14 cellular contexts compared by ENCODE assay signal in the genomic region with DNA sequence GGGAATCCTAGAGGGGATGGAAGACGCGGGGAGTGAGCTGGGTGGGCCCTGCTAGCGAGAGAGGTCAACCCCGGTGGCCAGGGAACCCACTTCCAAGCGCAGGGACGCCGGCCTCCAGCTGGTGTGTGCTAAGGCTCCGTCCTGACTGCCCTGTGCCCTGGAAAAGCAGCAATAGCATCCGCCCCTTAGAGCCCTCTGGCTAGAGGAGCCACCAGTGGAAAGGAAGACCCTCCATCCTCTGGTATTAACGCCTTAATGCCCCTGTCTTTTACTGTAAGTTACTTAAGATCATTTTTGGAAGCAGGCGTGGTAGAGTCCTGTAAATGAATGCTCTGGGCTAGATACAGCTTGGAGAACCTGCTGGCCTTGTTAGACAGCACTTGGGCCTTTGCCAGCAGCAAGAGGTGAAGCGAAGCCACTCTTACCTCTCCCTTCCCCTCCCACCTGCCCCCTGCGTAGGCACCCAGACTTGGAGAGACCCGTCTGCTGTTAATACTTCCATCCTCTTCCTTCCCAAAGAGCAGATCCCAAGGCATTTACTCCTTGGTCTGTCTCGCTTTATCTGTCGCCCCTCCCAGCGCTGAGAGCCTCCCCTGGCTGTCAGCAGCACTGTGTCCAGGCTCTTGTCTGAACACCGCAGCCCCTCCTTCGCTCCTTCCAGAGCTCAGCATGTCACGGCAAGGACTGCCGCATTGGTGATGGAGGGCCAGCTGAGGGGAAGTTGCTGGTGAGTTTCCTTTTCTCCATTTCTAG. TPM values are rescaled to one million over a fixed set of nuclear protein-coding genes. Genes with fewer than 3 reads are reported as not detected.
DNase-seq lines count a peak whose midpoint lies in the region; ATAC-seq, FAIRE-seq and TF ChIP-seq lines count a peak whose summit lies in the region.
"Had no signal": no experiment of that assay in that cellular context is flagged by ENCODE, and none has a peak within 500 bp of the region (broad histone marks: within the 10 kb centered on the region; RNA-seq: fewer than 3 reads in every experiment).

No MANE protein-coding gene starts in this region.

- in situ Hi-C loops in GM12878 (cut with MboI), result no loop called here

- H4K20me1 ChIP-seq in GM12878 (ENCODE audit: control insufficient read depth, insufficient read depth), result no peaks in the 10 kb centered on the region; the same call in 1 of the 2 replicates

- FAIRE-seq in GM12878 (lab: Jason Lieb, UNC), result no peak
- FAIRE-seq: colon had no signal

- H3K36me3 Mint-ChIP-seq in stimulated activated naive CD8-positive, alpha-beta T cell treated with anti-CD3 and anti-CD28 coated beads, Interleukin-15, Interleukin-2, amounts not matched to agents 100 ng/mL and 50 ng/mL, for 24 hours (ENCODE audit: low read depth), result peaks cover 30% of the 10 kb centered on the region
- no peaks in the 10 kb centered on the region for H3K36me3 Mint-ChIP-seq in natural killer cell

- no peak for ATAC-seq in stimulated activated naive CD8-positive, alpha-beta T cell treated with anti-CD3 and anti-CD28 coated beads, Interleukin-15, Interleukin-2, amounts not matched to agents 100 U/mL and 50 U/mL, for 24 hours
- ATAC-seq in GM12878, result peak; percentile 3; the same call in 2 of the 3 replicates
- no peak for ATAC-seq in mucosa of descending colon
- no peak for ATAC-seq in natural killer cell
- ATAC-seq in HG02759 (IDR thresholded peaks at IDR 0.05; ENCODE audit: unreplicated experiment), result no peak
- ATAC-seq: sciatic nerve; stimulated activated naive CD8-positive, alpha-beta T cell treated with anti-CD3 and anti-CD28 coated beads, Interleukin-15, amount 100 ng/mL, for 72 hours had no signal

- no peaks in the 10 kb centered on the region for H3K9me3 Mint-ChIP-seq in stimulated activated naive CD8-positive, alpha-beta T cell treated with anti-CD3 and anti-CD28 coated beads, Interleukin-15, Interleukin-2, amounts not matched to agents 100 ng/mL and 50 ng/mL, for 24 hours
- no peaks in the 10 kb centered on the region for H3K9me3 Mint-ChIP-seq in natural killer cell
- H3K9me3 Mint-ChIP-seq: stimulated activated naive CD8-positive, alpha-beta T cell treated with anti-CD3 and anti-CD28 coated beads, Interleukin-15, amount 100 ng/mL, for 72 hours had no signal

- whole genome bisulfite sequencing in GM12878 (ENCODE audit: insufficient coverage, insufficient replicate concordance, low lambda C conversion rate, missing lambda C conversion rate), result 90% methylated on average over 21 of the region's 21 CpGs

- no peak overlapping the region for H2AFZ ChIP-seq in GM12878 (ENCODE audit: control insufficient read depth, low read depth, low read length)

- RAD21 ChIA-PET in GM12878 (lab: Charles Lee; ENCODE audit: unreplicated experiment), result interaction anchor here (0.8 to 2.9 kb wide), 5 partner anchors 7 to 33 kb away, joined by 3 to 15 read pairs (median 5); a partner anchor contains a TSS

- no peak overlapping the region for H3K4me3 Mint-ChIP-seq in stimulated activated naive CD8-positive, alpha-beta T cell treated with anti-CD3 and anti-CD28 coated beads, Interleukin-15, Interleukin-2, amounts not matched to agents 100 ng/mL and 50 ng/mL, for 24 hours
- H3K4me3 Mint-ChIP-seq in natural killer cell, result no peak overlapping the region
- H3K4me3 Mint-ChIP-seq: stimulated activated naive CD8-positive, alpha-beta T cell treated with anti-CD3 and anti-CD28 coated beads, Interleukin-15, amount 100 ng/mL, for 72 hours had no signal

- no peaks in the 10 kb centered on the region for H3K27me3 ChIP-seq in GM12878 (replicated peaks in 1 of 2; ENCODE audit: control insufficient read depth in 2 of 2, insufficient read depth in 2 of 2, low read length in 1 of 2)

- TF ChIP-seq EP300 in GM12878 (IDR thresholded peaks at IDR 0.05; ENCODE audit: borderline replicate concordance in 1 of 2, control insufficient read depth in 1 of 2, low read depth in 2 of 2, low read length in 2 of 2), result no peak

- H3K4me1 Mint-ChIP-seq in stimulated activated naive CD8-positive, alpha-beta T cell treated with anti-CD3 and anti-CD28 coated beads, Interleukin-15, Interleukin-2, amounts not matched to agents 100 ng/mL and 50 ng/mL, for 24 hours (ENCODE audit: low read depth), result peaks cover 64% of the 10 kb centered on the region
- H3K4me1 Mint-ChIP-seq in natural killer cell, result peaks cover 23 to 51% of the 10 kb centered on the region in 2 donors

- BruUV-seq in GM12878 (replicated peaks; lab: Mats Ljungman, UMichigan), result TSS peak; percentile 6

- no peaks in the 10 kb centered on the region for H3K9me3 ChIP-seq in GM12878 (replicated peaks; ENCODE audit: control insufficient read depth, insufficient read depth, low read length)
- H3K9me3 ChIP-seq in mucosa of descending colon, result no peaks in the 10 kb centered on the region

- TF ChIP-seq CTCF in GM12878 (IDR thresholded peaks at IDR 0.05 in 2 of 3, conservative IDR thresholded peaks at IDR 0.05 in 1 of 3; ENCODE audit: control insufficient read depth in 2 of 3, extremely low read depth in 1 of 3, insufficient read depth in 1 of 3, low read depth in 3 of 3, low read length in 3 of 3), result no peak
- TF ChIP-seq CTCF in mucosa of descending colon (IDR thresholded peaks at IDR 0.05), result no peak
- TF ChIP-seq CTCF in natural killer cell (IDR thresholded peaks at IDR 0.05), result no peak

- H3K36me3 ChIP-seq in GM12878 (ENCODE audit: control insufficient read depth in 2 of 2, insufficient read depth in 2 of 2, low read length in 1 of 2) (peaks cover 17 to 20% of the 10 kb centered on the region in 2 experiments), mucosa of descending colon (ENCODE audit: low read depth) (no peaks in the 10 kb centered on the region)

- DNase-seq in stimulated activated naive CD8-positive, alpha-beta T cell treated with anti-CD3 and anti-CD28 coated beads, Interleukin-15, Interleukin-2, amounts not matched to agents 100 U/mL and 50 U/mL, for 24 hours, result no peak
- DNase-seq in GM12878 (ENCODE audit: low read depth, low spot score), result no peak
- peak in 2 of 3 donors; percentile 64 to 71 for DNase-seq in mucosa of descending colon
- no peak for DNase-seq in natural killer cell
- no peak for DNase-seq in NCI-H2171 (lab: John Stamatoyannopoulos, UW)
- no peak for DNase-seq in stimulated activated CD4-positive, alpha-beta T cell treated with anti-CD3 and anti-CD28 coated beads, Interleukin-4, amount 100 ng/mL, for 24 hours
- DNase-seq: activated CD4-positive, alpha-beta T cell treated with anti-CD3 and anti-CD28 coated beads, Interleukin-2, amount 50 U/mL, for 1 hour; COR-L47; OCI-M1; stimulated activated naive CD8-positive, alpha-beta T cell treated with anti-CD3 and anti-CD28 coated beads, Interleukin-15, amount 100 ng/mL, for 72 hours had no signal

- H3K27ac Mint-ChIP-seq in stimulated activated naive CD8-positive, alpha-beta T cell treated with anti-CD3 and anti-CD28 coated beads, Interleukin-15, Interleukin-2, amounts not matched to agents 100 ng/mL and 50 ng/mL, for 24 hours, result peak overlapping the region; percentile 40
- H3K27ac Mint-ChIP-seq in natural killer cell, result no peak overlapping the region

- SMC1A ChIA-PET in GM12878 (lab: Charles Lee; ENCODE audit: uncharacterized antibody, unreplicated experiment), result interaction anchor here (0.9 to 3.0 kb wide), 5 partner anchors 17 to 37 kb away, joined by 3 to 21 read pairs (median 3); a partner anchor contains a TSS

- H3K4me1 ChIP-seq in GM12878 (ENCODE audit: control insufficient read depth, insufficient read depth, low read length), result peaks cover 47% of the 10 kb centered on the region
- H3K4me1 ChIP-seq in mucosa of descending colon (ENCODE audit: low read depth), result peaks cover 57% of the 10 kb centered on the region

- no peaks in the 10 kb centered on the region for H3K27me3 Mint-ChIP-seq in stimulated activated naive CD8-positive, alpha-beta T cell treated with anti-CD3 and anti-CD28 coated beads, Interleukin-15, Interleukin-2, amounts not matched to agents 100 ng/mL and 50 ng/mL, for 24 hours
- no peaks in the 10 kb centered on the region for H3K27me3 Mint-ChIP-seq in natural killer cell (ENCODE audit: low read depth in 2 of 2)
- H3K27me3 Mint-ChIP-seq: stimulated activated naive CD8-positive, alpha-beta T cell treated with anti-CD3 and anti-CD28 coated beads, Interleukin-15, amount 100 ng/mL, for 72 hours had no signal

- intact Hi-C loops in GM12878 (cut with micrococcal nuclease; ENCODE audit: unreplicated experiment) (no loop called here), mucosa of descending colon (cut with DNase I, micrococcal nuclease) (no loop called here), natural killer cell (cut with micrococcal nuclease) (no loop called here)

- peak overlapping the region; percentile 58; the same call in 1 of the 2 replicates for H3K4me3 ChIP-seq in GM12878
- no peak overlapping the region for H3K4me3 ChIP-seq in mucosa of descending colon

- POLR2A ChIA-PET in GM12878 (lab: Charles Lee), result interaction anchor here (0.8 to 6.2 kb wide), 5 partner anchors 15 to 50 kb away, joined by 3 to 89 read pairs (median 4); partner anchors contain the start of genes ACTR3C and LRRC61

- CTCF ChIA-PET in GM12878 (lab: Yijun Ruan, JAX), result interaction anchor here (0.9 to 2.1 kb wide), 7 partner anchors 12 to 78 kb away, joined by 3 to 22 read pairs (median 4); a partner anchor contains a TSS

- peaks cover 63% of the 10 kb centered on the region for H3K79me2 ChIP-seq in GM12878 (ENCODE audit: control insufficient read depth, insufficient read depth, low read length)

- peak overlapping the region; percentile 24; the same call in 1 of the 2 replicates for H3K9ac ChIP-seq in GM12878 (ENCODE audit: control insufficient read depth, insufficient read depth, low read length)

- TF ChIP-seq RAD21 in GM12878 (IDR thresholded peaks at IDR 0.05; ENCODE audit: insufficient read depth, low read depth, low read length), result no peak

- peak overlapping the region; percentile 70 for H3K27ac ChIP-seq in GM12878 (ENCODE audit: control insufficient read depth, insufficient read depth)

- no peak for TF ChIP-seq POLR2A in GM12878 (IDR thresholded peaks at IDR 0.05; ENCODE audit: low read depth, low read length)

- peak overlapping the region; percentile 58; the same call in 1 of the 2 replicates for H3K4me2 ChIP-seq in GM12878 (ENCODE audit: control insufficient read depth, insufficient read depth)

RNA-seq across cellular contexts. Expression of gene REPIN1, which starts 4.6 kb away (rescaled TPM):
- 152 and 192 TPM in 2 replicates for total RNA-seq in GM12878 (2013; cell fraction: nucleolus; rRNA removed)
- total RNA-seq in GM12878 (2014; rRNA removed) (111 and 122 TPM in 2 replicates), GM12878 (2014; rRNA removed; fragmentation: Illumina TruSeq; extraction: Trizol) (32.1 and 38.7 TPM in 2 replicates), GM12878 (2021) (161 and 172 TPM in 2 replicates), mucosa of descending colon (100 to 1,000 TPM; 151 to 228 (median 202) TPM), natural killer cell (10 to 100 TPM; 58.9 to 79.4 (median 76.5) TPM)
- polyA plus RNA-seq in GM12878 (2011; ENCODE audit: low read depth), result 43.7 TPM
- polyA plus RNA-seq in GM12878 (2011; rRNA removed) (56.3 and 88.0 TPM in 2 replicates), GM12878 (2014; fragmentation: Illumina TruSeq; extraction: Trizol) (22.3 and 47.3 TPM in 2 replicates), GM12878 (2014; fragmentation: Nextera tagmentation; extraction: Ambion mirVana) (10 to 100 TPM in 1 of 2 experiments, 1 to 10 TPM in 1; 5.1 to 12.6 TPM), GM12878 (2014; rRNA removed) (139 and 159 TPM in 2 replicates), GM12878 (2016; fragmentation: Nextera tagmentation; extraction: Ambion mirVana) (10 to 100 TPM; 66.4 to 87.4 TPM)
- 135 and 158 TPM in 2 replicates for polyA plus RNA-seq in GM12878 (2011; cell fraction: cytosol; rRNA removed)
- polyA plus RNA-seq in GM12878 (2011; cell fraction: nucleus; rRNA removed), result 309 and 343 TPM in 2 replicates
- 96.5 and 107 TPM in 2 replicates for polyA plus RNA-seq in GM12878 (2012)
- polyA minus RNA-seq in GM12878 (2011; rRNA and poly(A)+ RNA removed), result 40.9 and 86.3 TPM in 2 replicates
- polyA minus RNA-seq in GM12878 (2011; cell fraction: cytosol; rRNA and poly(A)+ RNA removed), result 35.8 and 41.2 TPM in 2 replicates
- 59.8 and 89.9 TPM in 2 replicates for polyA minus RNA-seq in GM12878 (2011; cell fraction: nucleus; rRNA and poly(A)+ RNA removed)

RNA-seq across cellular contexts. Expression of gene ZNF775, which starts 5.9 kb away (rescaled TPM):
- 7.9 and 10.6 TPM in 2 replicates for total RNA-seq in GM12878 (2013; cell fraction: nucleolus; rRNA removed)
- total RNA-seq in GM12878 (2014; rRNA removed) (7.2 and 11.0 TPM in 2 replicates), GM12878 (2014; rRNA removed; fragmentation: Illumina TruSeq; extraction: Trizol) (2.3 and 2.8 TPM in 2 replicates), GM12878 (2021) (12.1 and 14.3 TPM in 2 replicates), mucosa of descending colon (10 to 100 TPM; 10.9 to 11.8 (median 11.3) TPM), natural killer cell (1 to 10 TPM; 1.3 to 2.7 (median 1.6) TPM)
- 1.1 TPM for polyA plus RNA-seq in GM12878 (2011; ENCODE audit: low read depth)
- polyA plus RNA-seq in GM12878 (2011; rRNA removed) (1.8 and 3.6 TPM in 2 replicates), GM12878 (2014; fragmentation: Illumina TruSeq; extraction: Trizol) (0.32 and 0.71 TPM in 2 replicates), GM12878 (2014; fragmentation: Nextera tagmentation; extraction: Ambion mirVana) (under 1 TPM; 0.05 to 0.46 TPM), GM12878 (2014; rRNA removed) (9.7 and 11.8 TPM in 2 replicates), GM12878 (2016; fragmentation: Nextera tagmentation; extraction: Ambion mirVana) (1 to 10 TPM in 1 of 2 experiments, under 1 TPM in 1; 0.62 to 1.4 TPM)
- polyA plus RNA-seq in GM12878 (2011; cell fraction: cytosol; rRNA removed), result 3.6 and 8.5 TPM in 2 replicates
- polyA plus RNA-seq in GM12878 (2011; cell fraction: nucleus; rRNA removed), result 9.0 and 11.2 TPM in 2 replicates
- polyA plus RNA-seq in GM12878 (2012), result 5.9 and 7.2 TPM in 2 replicates
- 1.1 and 3.0 TPM in 2 replicates for polyA minus RNA-seq in GM12878 (2011; rRNA and poly(A)+ RNA removed)
- 3.5 and 5.1 TPM in 2 replicates for polyA minus RNA-seq in GM12878 (2011; cell fraction: cytosol; rRNA and poly(A)+ RNA removed)
- 2.3 and 4.7 TPM in 2 replicates for polyA minus RNA-seq in GM12878 (2011; cell fraction: nucleus; rRNA and poly(A)+ RNA removed)

RNA-seq across cellular contexts. Expression of gene RARRES2, which starts 31.8 kb away (rescaled TPM):
- not detected in 2 replicates for total RNA-seq in GM12878 (2013; cell fraction: nucleolus; rRNA removed)
- total RNA-seq in GM12878 (2014; rRNA removed) (0.23 and 0.33 TPM in 2 replicates), GM12878 (2014; rRNA removed; fragmentation: Illumina TruSeq; extraction: Trizol) (not detected in 2 replicates), GM12878 (2021) (0.96 and 2.2 TPM in 2 replicates), mucosa of descending colon (100 to 1,000 TPM in 1 of 3 donors, 10 to 100 TPM in 2; 82.6 to 202 (median 98.9) TPM), natural killer cell (not detected)
- 1.8 TPM for polyA plus RNA-seq in GM12878 (2011; ENCODE audit: low read depth)
- polyA plus RNA-seq in GM12878 (2011; rRNA removed) (not detected in 2 replicates), GM12878 (2014; fragmentation: Illumina TruSeq; extraction: Trizol) (0.29 TPM in 1 of 2 replicates, not detected in the other), GM12878 (2014; fragmentation: Nextera tagmentation; extraction: Ambion mirVana) (under 1 TPM in 1 of 2 experiments, not detected in 1; 0.13 TPM), GM12878 (2014; rRNA removed) (0.18 and 0.41 TPM in 2 replicates), GM12878 (2016; fragmentation: Nextera tagmentation; extraction: Ambion mirVana) (under 1 TPM; 0.40 to 1.00 TPM)
- not detected in 2 replicates for polyA plus RNA-seq in GM12878 (2011; cell fraction: cytosol; rRNA removed)
- not detected in 2 replicates for polyA plus RNA-seq in GM12878 (2011; cell fraction: nucleus; rRNA removed)
- polyA plus RNA-seq in GM12878 (2012), result 1.9 and 2.2 TPM in 2 replicates
- polyA minus RNA-seq in GM12878 (2011; rRNA and poly(A)+ RNA removed), result not detected in 2 replicates
- not detected in 2 replicates for polyA minus RNA-seq in GM12878 (2011; cell fraction: cytosol; rRNA and poly(A)+ RNA removed)
- polyA minus RNA-seq in GM12878 (2011; cell fraction: nucleus; rRNA and poly(A)+ RNA removed), result not detected in 2 replicates

RNA-seq across cellular contexts. Expression of gene ACTR3C, which starts 49.9 kb away (rescaled TPM):
- total RNA-seq in GM12878 (2013; cell fraction: nucleolus; rRNA removed), result 55.8 and 61.6 TPM in 2 replicates
- total RNA-seq in GM12878 (2014; rRNA removed) (8.6 and 8.9 TPM in 2 replicates), GM12878 (2014; rRNA removed; fragmentation: Illumina TruSeq; extraction: Trizol) (6.1 and 6.3 TPM in 2 replicates), GM12878 (2021) (3.5 and 6.5 TPM in 2 replicates), mucosa of descending colon (10 to 100 TPM; 29.9 to 53.0 (median 30.2) TPM), natural killer cell (1 to 10 TPM; 5.1 to 8.3 (median 7.2) TPM)
- polyA plus RNA-seq in GM12878 (2011; ENCODE audit: low read depth), result 2.2 TPM
- polyA plus RNA-seq in GM12878 (2011; rRNA removed) (7.4 and 8.6 TPM in 2 replicates), GM12878 (2014; fragmentation: Illumina TruSeq; extraction: Trizol) (3.3 and 3.4 TPM in 2 replicates), GM12878 (2014; fragmentation: Nextera tagmentation; extraction: Ambion mirVana) (1 to 10 TPM; 2.0 to 2.7 TPM), GM12878 (2014; rRNA removed) (5.3 and 5.6 TPM in 2 replicates), GM12878 (2016; fragmentation: Nextera tagmentation; extraction: Ambion mirVana) (10 to 100 TPM in 1 of 2 experiments, 1 to 10 TPM in 1; 6.6 to 10.2 TPM)
- 3.3 and 4.1 TPM in 2 replicates for polyA plus RNA-seq in GM12878 (2011; cell fraction: cytosol; rRNA removed)
- 11.1 and 14.7 TPM in 2 replicates for polyA plus RNA-seq in GM12878 (2011; cell fraction: nucleus; rRNA removed)
- polyA plus RNA-seq in GM12878 (2012), result 1.7 and 2.2 TPM in 2 replicates
- polyA minus RNA-seq in GM12878 (2011; rRNA and poly(A)+ RNA removed), result 21.7 and 27.0 TPM in 2 replicates
- 8.3 and 8.6 TPM in 2 replicates for polyA minus RNA-seq in GM12878 (2011; cell fraction: cytosol; rRNA and poly(A)+ RNA removed)
- 69.0 and 127 TPM in 2 replicates for polyA minus RNA-seq in GM12878 (2011; cell fraction: nucleus; rRNA and poly(A)+ RNA removed)

RNA-seq across cellular contexts. Expression of gene LRRC61, which starts 50.1 kb away (rescaled TPM):
- 16.2 and 18.9 TPM in 2 replicates for total RNA-seq in GM12878 (2013; cell fraction: nucleolus; rRNA removed)
- total RNA-seq in GM12878 (2014; rRNA removed) (26.9 and 32.6 TPM in 2 replicates), GM12878 (2014; rRNA removed; fragmentation: Illumina TruSeq; extraction: Trizol) (6.9 and 9.2 TPM in 2 replicates), GM12878 (2021) (28.9 and 31.1 TPM in 2 replicates), mucosa of descending colon (10 to 100 TPM; 11.8 to 14.5 (median 14.5) TPM), natural killer cell (10 to 100 TPM in 2 of 3 donors, 1 to 10 TPM in 1; 7.3 to 16.7 (median 13.7) TPM)
- 6.5 TPM for polyA plus RNA-seq in GM12878 (2011; ENCODE audit: low read depth)
- polyA plus RNA-seq in GM12878 (2011; rRNA removed) (9.6 and 16.3 TPM in 2 replicates), GM12878 (2014; fragmentation: Illumina TruSeq; extraction: Trizol) (3.6 and 5.9 TPM in 2 replicates), GM12878 (2014; fragmentation: Nextera tagmentation; extraction: Ambion mirVana) (1 to 10 TPM; 1.4 to 2.5 TPM), GM12878 (2014; rRNA removed) (27.3 and 32.4 TPM in 2 replicates), GM12878 (2016; fragmentation: Nextera tagmentation; extraction: Ambion mirVana) (10 to 100 TPM; 44.9 to 54.2 TPM)
- 34.0 and 39.8 TPM in 2 replicates for polyA plus RNA-seq in GM12878 (2011; cell fraction: cytosol; rRNA removed)
- 16.1 and 23.6 TPM in 2 replicates for polyA plus RNA-seq in GM12878 (2011; cell fraction: nucleus; rRNA removed)
- 14.1 and 17.4 TPM in 2 replicates for polyA plus RNA-seq in GM12878 (2012)
- polyA minus RNA-seq in GM12878 (2011; rRNA and poly(A)+ RNA removed), result 19.7 and 23.8 TPM in 2 replicates
- polyA minus RNA-seq in GM12878 (2011; cell fraction: cytosol; rRNA and poly(A)+ RNA removed), result 18.7 and 22.9 TPM in 2 replicates
- 5.9 and 13.7 TPM in 2 replicates for polyA minus RNA-seq in GM12878 (2011; cell fraction: nucleus; rRNA and poly(A)+ RNA removed)

Comparison
In these comparisons a context has a peak if more than half of its experiments do, and no peak if none do; other contexts are left out.
1. DNase-seq: peak in mucosa of descending colon (2 of 3); none in stimulated activated naive CD8-positive, alpha-beta T cell treated with anti-CD3 and anti-CD28 coated beads, Interleukin-15, Interleukin-2, amounts not matched to agents 100 U/mL and 50 U/mL, for 24 hours (single experiment), GM12878 (single experiment), natural killer cell (single experiment), NCI-H2171 (single experiment) and stimulated activated CD4-positive, alpha-beta T cell treated with anti-CD3 and anti-CD28 coated beads, Interleukin-4, amount 100 ng/mL, for 24 hours (single experiment).
2. RNA of gene RARRES2, which starts 31.8 kb away (total RNA-seq): 82.6 to 202 TPM in mucosa of descending colon; 0.23 to 2.2 TPM in GM12878 and not detected in natural killer cell; every median in the first group is over 10 times any median in the second.